ENCODE assay signal across 24 cellular contexts in the genomic region with DNA sequence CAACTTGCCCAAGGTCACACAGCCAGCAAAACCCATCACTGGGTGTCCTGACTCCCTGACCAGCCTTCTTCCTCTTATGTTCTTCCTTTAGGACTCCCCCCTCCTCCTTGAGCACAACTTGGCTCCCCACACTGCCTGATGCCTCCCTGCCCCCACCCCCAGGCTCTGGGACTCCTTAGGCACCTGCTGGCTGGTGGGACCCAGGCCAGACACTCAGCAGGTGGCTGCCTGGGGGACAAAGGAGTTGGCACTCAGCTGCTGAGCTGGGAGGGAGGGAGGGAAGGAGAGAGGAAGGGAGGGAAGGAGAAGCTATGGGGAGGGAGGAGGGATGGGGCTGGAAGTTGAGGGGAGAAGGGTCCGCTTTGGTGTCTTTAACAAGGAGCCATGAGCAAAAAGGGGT. TPM values are rescaled to one million over a fixed set of nuclear protein-coding genes. Genes with fewer than 3 reads are reported as not detected.
DNase-seq lines count a peak whose midpoint lies in the region; TF ChIP-seq lines count a peak whose summit lies in the region.
"Had no signal": no experiment of that assay in that cellular context is flagged by ENCODE, and none has a peak within 500 bp of the region (broad histone marks: within the 10 kb centered on the region; RNA-seq: fewer than 3 reads in every experiment).

No MANE protein-coding gene starts in this region.

- H3K36me3 Mint-ChIP-seq in brain, result no peaks in the 10 kb centered on the region

- H3K9me3 Mint-ChIP-seq in brain, result no peaks in the 10 kb centered on the region
- H3K9me3 Mint-ChIP-seq: activated CD8-positive, alpha-beta T cell treated with anti-CD3 and anti-CD28 coated beads for 36 hours; activated naive CD8-positive, alpha-beta T cell treated with anti-CD3 and anti-CD28 coated beads, Interleukin-2, amount 50 U/mL, for 24 hours; HFFc6; nephron; stimulated activated naive B cell treated with anti-CD40 and anti-IgM and Interleukin-4, amounts not matched to agents 10 μg/mL and 1 μg/mL and 100 μg/mL, for 72 hours had no signal

- TF ChIP-seq CTCF in brain (conservative IDR thresholded peaks at IDR 0.05), result no peak

- H3K4me1 Mint-ChIP-seq in brain, result peaks cover 74% of the 10 kb centered on the region
- H3K4me1 Mint-ChIP-seq: activated naive CD8-positive, alpha-beta T cell treated with anti-CD3 and anti-CD28 coated beads, Interleukin-2, amount 50 U/mL, for 24 hours; stimulated activated naive B cell treated with anti-CD40 and anti-IgM and Interleukin-4, amounts not matched to agents 10 μg/mL and 1 μg/mL and 100 μg/mL, for 72 hours had no signal

- H3K27me3 Mint-ChIP-seq in brain, result peaks cover 3% of the 10 kb centered on the region

- H3K4me3 Mint-ChIP-seq in brain, result peak overlapping the region in 2 of 5 experiments; percentile 57 to 67
- H3K4me3 Mint-ChIP-seq: activated CD8-positive, alpha-beta T cell treated with anti-CD3 and anti-CD28 coated beads for 36 hours; activated naive CD8-positive, alpha-beta T cell treated with anti-CD3 and anti-CD28 coated beads, Interleukin-2, amount 50 U/mL, for 24 hours; HFFc6; nephron; stimulated activated naive B cell treated with anti-CD40 and anti-IgM and Interleukin-4, amounts not matched to agents 10 μg/mL and 1 μg/mL and 100 μg/mL, for 72 hours had no signal

- peak overlapping the region in 3 of 5 experiments; percentile 88 to 97 (median 91) for H3K27ac Mint-ChIP-seq in brain
- H3K27ac Mint-ChIP-seq: activated CD8-positive, alpha-beta T cell treated with anti-CD3 and anti-CD28 coated beads for 36 hours; activated naive CD8-positive, alpha-beta T cell treated with anti-CD3 and anti-CD28 coated beads, Interleukin-2, amount 50 U/mL, for 24 hours; HFFc6; nephron; stimulated activated naive B cell treated with anti-CD40 and anti-IgM and Interleukin-4, amounts not matched to agents 10 μg/mL and 1 μg/mL and 100 μg/mL, for 72 hours had no signal

- DNase-seq in DMS53 (lab: John Stamatoyannopoulos, UW) (peak; percentile 6), DMS53 treated with DMSO at 0.1 percent for 48 hours (lab: John Stamatoyannopoulos, UW; ENCODE audit: unreplicated experiment) (no peak), NCI-H1436 (lab: John Stamatoyannopoulos, UW) (peak; percentile 89), NCI-H2196 (lab: John Stamatoyannopoulos, UW; ENCODE audit: unreplicated experiment) (peak; percentile 74), SIG-M5 treated with dmso at 0.1 percent for 504 hours (lab: John Stamatoyannopoulos, UW; ENCODE audit: unreplicated experiment) (no peak), putamen (ENCODE audit: low spot score) (no peak), NOMO-1 (lab: John Stamatoyannopoulos, UW; ENCODE audit: unreplicated experiment in 2 of 2) (no peak)
- DNase-seq: activated CD4-positive, CD25-positive, alpha-beta regulatory T cell treated with anti-CD3 and anti-CD28 coated beads, Interleukin-2, amount 50 U/mL, for 72 hours; activated CD8-positive, alpha-beta T cell treated with anti-CD3 and anti-CD28 coated beads for 36 hours; activated gamma-delta T cell; activated naive CD8-positive, alpha-beta T cell treated with anti-CD3 and anti-CD28 coated beads, Interleukin-2, amount 50 U/mL, for 24 hours; AML-193; cerebellar nuclear complex; HFFc6; IMR-90; kidney; lower lobe of right lung; NCI-H1930; ovary; stimulated activated CD4-positive, alpha-beta T cell treated with anti-CD3 and anti-CD28 coated beads, Interleukin-4, amount 100 ng/mL, for 1 hour; stimulated activated naive B cell treated with anti-CD40 and anti-IgM and Interleukin-4, amounts not matched to agents 10 μg/mL and 1 μg/mL and 100 μg/mL, for 72 hours; T-helper 1 cell had no signal

RNA-seq across cellular contexts. Expression of gene SEZ6, which starts 8.0 kb away (rescaled TPM):
- polyA plus RNA-seq in brain (ENCODE audit: insufficient read depth, low read depth, low replicate concordance), result 64.1 TPM
- polyA plus RNA-seq: IMR-90, ovary had no signal

RNA-seq across cellular contexts. Expression of gene PIPOX, which starts 45.1 kb away (rescaled TPM):
- 12.4 TPM for polyA plus RNA-seq in brain (ENCODE audit: insufficient read depth, low read depth, low replicate concordance)

RNA-seq across cellular contexts. Expression of gene PHF12, which starts 46.5 kb away (rescaled TPM):
- polyA plus RNA-seq in brain (ENCODE audit: insufficient read depth, low read depth, low replicate concordance), result 43.1 TPM

Comparison
In these comparisons a context has a peak if more than half of its experiments do, and no peak if none do; other contexts are left out.
1. DNase-seq: peak in DMS53 (single experiment), NCI-H1436 (single experiment) and NCI-H2196 (single experiment); none in DMS53 treated with DMSO at 0.1 percent for 48 hours (single experiment), SIG-M5 treated with dmso at 0.1 percent for 504 hours (single experiment), putamen (single experiment) and NOMO-1 (0 of 2).